Comparison of ENCODE assay signal across 8 cellular contexts in the genomic region with DNA sequence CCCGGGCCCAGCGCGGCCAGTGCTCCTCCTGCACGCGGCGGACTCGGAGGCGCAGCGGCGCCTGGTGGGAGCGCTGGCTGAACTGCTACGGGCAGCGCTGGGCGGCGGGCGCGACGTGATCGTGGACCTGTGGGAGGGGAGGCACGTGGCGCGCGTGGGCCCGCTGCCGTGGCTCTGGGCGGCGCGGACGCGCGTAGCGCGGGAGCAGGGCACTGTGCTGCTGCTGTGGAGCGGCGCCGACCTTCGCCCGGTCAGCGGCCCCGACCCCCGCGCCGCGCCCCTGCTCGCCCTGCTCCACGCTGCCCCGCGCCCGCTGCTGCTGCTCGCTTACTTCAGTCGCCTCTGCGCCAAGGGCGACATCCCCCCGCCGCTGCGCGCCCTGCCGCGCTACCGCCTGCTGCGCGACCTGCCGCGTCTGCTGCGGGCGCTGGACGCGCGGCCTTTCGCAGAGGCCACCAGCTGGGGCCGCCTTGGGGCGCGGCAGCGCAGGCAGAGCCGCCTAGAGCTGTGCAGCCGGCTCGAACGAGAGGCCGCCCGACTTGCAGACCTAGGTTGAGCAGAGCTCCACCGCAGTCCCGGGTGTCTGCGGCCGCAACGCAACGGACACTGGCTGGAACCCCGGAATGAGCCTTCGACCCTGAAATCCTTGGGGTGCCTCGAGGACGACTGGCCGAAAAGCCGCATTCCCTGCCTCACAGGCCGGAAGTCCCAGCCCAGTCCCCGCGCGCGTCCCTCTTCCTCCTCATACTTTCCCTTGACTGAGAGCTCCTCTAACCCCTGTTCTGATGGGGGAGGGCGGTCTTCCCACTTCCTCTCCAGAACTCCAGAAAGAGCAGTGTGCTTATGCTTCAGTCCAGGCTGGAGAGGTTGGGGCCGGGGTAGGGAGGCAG. TPM values are rescaled to one million over a fixed set of nuclear protein-coding genes. Genes with fewer than 3 reads are reported as not detected.
A peak's percentile ranks its signal among the peaks of the same experiment; 100 is the strongest.
DNase-seq lines count a peak whose midpoint lies in the region; ATAC-seq and TF ChIP-seq lines count a peak whose summit lies in the region.

No MANE protein-coding gene starts in this region.

- CTCF ChIA-PET in OCI-LY7 (lab: Charles Lee; ENCODE audit: unreplicated experiment) = no interaction called here

- ATAC-seq in GM19023 (IDR thresholded peaks at IDR 0.05; ENCODE audit: unreplicated experiment) = peak; percentile 43
- ATAC-seq in HG03095 (IDR thresholded peaks at IDR 0.05; ENCODE audit: unreplicated experiment) = no peak

- no peaks in the 10 kb centered on the region for H4K20me1 ChIP-seq in OCI-LY7 (ENCODE audit: insufficient read depth, low read length)

- H3K79me2 ChIP-seq in OCI-LY7 (ENCODE audit: insufficient read depth, low read depth, low read length) = no peaks in the 10 kb centered on the region

- POLR2A ChIA-PET in OCI-LY7 (lab: Charles Lee) = interaction anchor here (0.5 kb wide), 2 partner anchors 15 to 373 kb away, joined by 3 to 4 read pairs; no protein-coding TSS in a partner anchor

- intact Hi-C loops in cardiac septum (cut with DNase I) = loop anchor here (2.0 to 10.0 kb wide), 3 partner anchors 17 to 71 kb away; a partner anchor contains a TSS
- intact Hi-C loops in OCI-LY7 (cut with micrococcal nuclease; ENCODE audit: unreplicated experiment) = no loop called here

- H3K27ac ChIP-seq in OCI-LY7 (ENCODE audit: low read depth, low read length, poor library complexity, severe bottlenecking) = no peak overlapping the region

- no peaks in the 10 kb centered on the region for H3K9me3 Mint-ChIP-seq in activated naive CD8-positive, alpha-beta T cell treated with anti-CD3 and anti-CD28 coated beads for 36 hours
- no peaks in the 10 kb centered on the region for H3K9me3 Mint-ChIP-seq in osteocyte (ENCODE audit: unreplicated experiment)

- peaks cover 23% of the 10 kb centered on the region for H3K27me3 Mint-ChIP-seq in activated naive CD8-positive, alpha-beta T cell treated with anti-CD3 and anti-CD28 coated beads for 36 hours
- H3K27me3 Mint-ChIP-seq in osteocyte (ENCODE audit: unreplicated experiment) = no peaks in the 10 kb centered on the region

- no peaks in the 10 kb centered on the region for H3K9me2 ChIP-seq in OCI-LY7 (ENCODE audit: insufficient read depth, low read length)

- peak; percentile 36 for TF ChIP-seq CTCF in AG10803 (conservative IDR thresholded peaks at IDR 0.05; ENCODE audit: low read length)
- peak; percentile 60 for TF ChIP-seq CTCF in osteocyte (IDR thresholded peaks at IDR 0.05)
- TF ChIP-seq CTCF in OCI-LY7 (conservative IDR thresholded peaks at IDR 0.05; ENCODE audit: low read length) = no peak

- no peaks in the 10 kb centered on the region for H3K36me3 Mint-ChIP-seq in activated naive CD8-positive, alpha-beta T cell treated with anti-CD3 and anti-CD28 coated beads for 36 hours
- H3K36me3 Mint-ChIP-seq in osteocyte (ENCODE audit: unreplicated experiment) = no peaks in the 10 kb centered on the region

- BruUV-seq in OCI-LY7 (replicated peaks; lab: Mats Ljungman, UMichigan) = no TSS peak

- DNase-seq in AG10803 (ENCODE audit: low read depth) = peak; percentile 52
- peak; percentile 27 for DNase-seq in NCI-H526 treated with DMSO at 0.1 percent for 48 hours (lab: John Stamatoyannopoulos, UW)
- peak; percentile 48 for DNase-seq in activated naive CD8-positive, alpha-beta T cell treated with anti-CD3 and anti-CD28 coated beads for 36 hours
- peak; percentile 91 for DNase-seq in cardiac septum (ENCODE audit: low spot score)
- DNase-seq in osteocyte (ENCODE audit: extremely low spot score, unreplicated experiment) = peak; percentile 89
- DNase-seq in OCI-LY7 (ENCODE audit: low spot score) = no peak

- H3K4me1 Mint-ChIP-seq in activated naive CD8-positive, alpha-beta T cell treated with anti-CD3 and anti-CD28 coated beads for 36 hours = peaks cover 14% of the 10 kb centered on the region
- H3K4me1 Mint-ChIP-seq in osteocyte (ENCODE audit: unreplicated experiment) = peaks cover 56% of the 10 kb centered on the region

- H2AFZ ChIP-seq in OCI-LY7 (ENCODE audit: low read length) = no peak overlapping the region

- H3K4me3 ChIP-seq in AG10803 (ENCODE audit: low read length) = peak overlapping the region; percentile 63
- H3K4me3 ChIP-seq in OCI-LY7 (ENCODE audit: low read depth, low read length, poor library complexity, severe bottlenecking) = no peak overlapping the region

- H3K36me3 ChIP-seq in OCI-LY7 (ENCODE audit: insufficient read depth, low read length) = no peaks in the 10 kb centered on the region

- no peak overlapping the region; the same call in 1 of the 2 replicates for H3K4me2 ChIP-seq in OCI-LY7 (ENCODE audit: low read length)

- no peaks in the 10 kb centered on the region for H3K4me1 ChIP-seq in OCI-LY7 (ENCODE audit: insufficient read depth, low read length, poor library complexity, severe bottlenecking)

- H3K4me3 Mint-ChIP-seq in activated naive CD8-positive, alpha-beta T cell treated with anti-CD3 and anti-CD28 coated beads for 36 hours = peak overlapping the region; percentile 74
- peak overlapping the region; percentile 75 for H3K4me3 Mint-ChIP-seq in osteocyte (ENCODE audit: unreplicated experiment)

- H3K9me3 ChIP-seq in OCI-LY7 (ENCODE audit: low read length) = no peaks in the 10 kb centered on the region

- no peak overlapping the region for H3K27ac Mint-ChIP-seq in activated naive CD8-positive, alpha-beta T cell treated with anti-CD3 and anti-CD28 coated beads for 36 hours
- peak overlapping the region; percentile 89 for H3K27ac Mint-ChIP-seq in osteocyte (ENCODE audit: unreplicated experiment)

RNA-seq across cellular contexts. Expression of a gene that starts 1.4 kb away (rescaled TPM):
- under 1 TPM; 0.36 to 0.60 TPM for total RNA-seq in activated naive CD8-positive, alpha-beta T cell treated with anti-CD3 and anti-CD28 coated beads for 36 hours
- total RNA-seq in cardiac septum = 20.4 TPM
- 36.5 and 36.6 TPM in 2 replicates for total RNA-seq in osteocyte
- 0.73 TPM in 1 of 2 replicates, not detected in the other for total RNA-seq in OCI-LY7 (2014; rRNA removed; shearing (Covaris generic))
- total RNA-seq in OCI-LY7 (2022) = 0.23 TPM in 1 of 2 replicates, not detected in the other

RNA-seq across cellular contexts. Expression of a gene that starts 12.8 kb away (rescaled TPM):
- 1 to 10 TPM; 1.2 to 1.8 TPM for total RNA-seq in activated naive CD8-positive, alpha-beta T cell treated with anti-CD3 and anti-CD28 coated beads for 36 hours
- 1.1 TPM for total RNA-seq in cardiac septum
- 0.89 and 1.4 TPM in 2 replicates for total RNA-seq in osteocyte
- total RNA-seq in OCI-LY7 (2014; rRNA removed; shearing (Covaris generic)) = 0.06 TPM in 1 of 2 replicates, not detected in the other
- total RNA-seq in OCI-LY7 (2022) = 0.53 and 1.1 TPM in 2 replicates

RNA-seq across cellular contexts. Expression of a gene that starts 18.1 kb away (rescaled TPM):
- total RNA-seq in activated naive CD8-positive, alpha-beta T cell treated with anti-CD3 and anti-CD28 coated beads for 36 hours = 1 to 10 TPM; 7.9 to 10.0 TPM
- total RNA-seq in cardiac septum = 60.1 TPM
- total RNA-seq in osteocyte = 24.8 and 25.3 TPM in 2 replicates
- total RNA-seq in OCI-LY7 (2014; rRNA removed; shearing (Covaris generic)) = 23.4 and 28.6 TPM in 2 replicates
- 20.9 and 21.6 TPM in 2 replicates for total RNA-seq in OCI-LY7 (2022)

RNA-seq across cellular contexts. Expression of a gene that starts 25.1 kb away (rescaled TPM):
- 10 to 100 TPM; 49.0 to 49.2 TPM for total RNA-seq in activated naive CD8-positive, alpha-beta T cell treated with anti-CD3 and anti-CD28 coated beads for 36 hours
- total RNA-seq in cardiac septum = 17.3 TPM
- 28.5 and 31.5 TPM in 2 replicates for total RNA-seq in osteocyte
- total RNA-seq in OCI-LY7 (2014; rRNA removed; shearing (Covaris generic)) = 20.4 and 21.0 TPM in 2 replicates
- total RNA-seq in OCI-LY7 (2022) = 29.5 and 32.1 TPM in 2 replicates

RNA-seq across cellular contexts. Expression of a gene that starts 35.4 kb away (rescaled TPM):
- total RNA-seq in activated naive CD8-positive, alpha-beta T cell treated with anti-CD3 and anti-CD28 coated beads for 36 hours = under 1 TPM in 1 of 2 experiments, not detected in 1; 0.18 TPM
- 1.9 TPM for total RNA-seq in cardiac septum
- total RNA-seq in osteocyte = not detected in 2 replicates
- total RNA-seq in OCI-LY7 (2014; rRNA removed; shearing (Covaris generic)) = not detected in 2 replicates
- not detected in 2 replicates for total RNA-seq in OCI-LY7 (2022)

Comparison
In these comparisons a context has a peak if more than half of its experiments do, and no peak if none do; other contexts are left out.
1. RNA of a gene that starts 1.4 kb away (total RNA-seq): 36.5 to 36.6 TPM in osteocyte and 20.4 TPM in cardiac septum (single experiment); 0.23 to 0.73 TPM in OCI-LY7 and 0.36 to 0.60 TPM in activated naive CD8-positive, alpha-beta T cell treated with anti-CD3 and anti-CD28 coated beads for 36 hours; every median in the first group is over 10 times any median in the second.